Comparison of ENCODE assay signal across 27 cellular contexts in the genomic region with DNA sequence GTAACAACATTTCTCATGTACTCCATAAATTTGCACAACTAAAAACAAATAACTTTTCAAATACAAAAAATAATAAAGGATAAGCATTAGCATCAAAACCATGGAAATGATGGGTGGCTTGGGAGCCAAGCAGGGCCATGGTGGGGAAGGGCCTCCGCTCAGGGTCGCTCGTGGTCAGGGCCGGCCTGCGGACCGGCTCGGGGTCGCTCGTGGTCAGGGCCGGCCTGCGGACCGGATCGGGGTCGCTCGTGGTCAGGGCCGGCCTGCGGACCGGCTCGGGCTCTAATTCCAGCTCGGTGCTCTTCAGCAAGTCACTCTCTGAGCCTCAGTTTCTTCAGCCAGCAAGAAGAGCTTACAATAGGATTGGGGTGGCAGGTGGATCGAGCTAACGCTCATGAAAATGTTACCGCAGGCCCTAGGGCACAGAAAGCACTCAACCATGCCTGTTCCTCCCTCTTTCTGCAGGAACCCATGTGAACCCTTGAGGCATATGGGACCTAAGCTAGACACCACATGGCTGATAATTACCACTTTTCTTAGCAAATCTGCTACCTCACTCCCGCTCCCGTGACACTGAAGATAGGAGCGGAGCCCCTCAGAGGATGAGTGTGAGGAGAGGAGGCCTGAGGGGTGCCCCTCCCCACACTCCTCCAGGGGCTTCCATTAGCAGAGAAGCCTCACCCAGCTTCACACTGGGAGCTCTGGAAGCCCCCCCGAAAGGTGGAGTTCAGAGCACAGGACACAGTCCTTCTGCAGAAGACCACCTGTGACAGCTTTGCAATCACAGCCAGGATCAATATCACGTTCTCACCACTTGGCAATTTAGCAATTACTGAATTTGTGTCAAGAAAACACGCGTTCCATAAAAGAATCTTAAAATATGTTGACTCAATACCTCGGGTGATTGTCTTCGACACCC.
DNase-seq lines count a peak whose midpoint lies in the region; ATAC-seq and TF ChIP-seq lines count a peak whose summit lies in the region.
"Had no signal": no experiment of that assay in that cellular context is flagged by ENCODE, and none has a peak within 500 bp of the region (broad histone marks: within the 10 kb centered on the region; RNA-seq: fewer than 3 reads in every experiment).

No MANE protein-coding gene starts in this region.

- H3K4me3 Mint-ChIP-seq in activated CD8-positive, alpha-beta memory T cell treated with anti-CD3 and anti-CD28 coated beads, Interleukin-2, amount 10 ng/mL, durations not matched to agents 7 days and 5 days, result peak overlapping the region; percentile 22
- H3K4me3 Mint-ChIP-seq in immature natural killer cell, result no peak overlapping the region
- H3K4me3 Mint-ChIP-seq: activated CD8-positive, alpha-beta T cell treated with anti-CD3 and anti-CD28 coated beads for 36 hours; CD8-positive, alpha-beta T cell; GM23338; naive B cell had no signal

- H3K27me3 Mint-ChIP-seq in activated CD8-positive, alpha-beta memory T cell treated with anti-CD3 and anti-CD28 coated beads, Interleukin-2, amount 10 ng/mL, durations not matched to agents 7 days and 5 days, result no peaks in the 10 kb centered on the region
- H3K27me3 Mint-ChIP-seq in immature natural killer cell (ENCODE audit: low read depth in 3 of 3), result peaks cover 1 to 8% (median 2%) of the 10 kb centered on the region in 3 donors
- H3K27me3 Mint-ChIP-seq: activated CD8-positive, alpha-beta T cell treated with anti-CD3 and anti-CD28 coated beads for 36 hours had no signal

- TF ChIP-seq POLR2A in body of pancreas (IDR thresholded peaks at IDR 0.05) (no peak), spleen (IDR thresholded peaks at IDR 0.05) (no peak)

- no peaks in the 10 kb centered on the region for H4K20me1 ChIP-seq in hepatocyte (ENCODE audit: insufficient read depth, poor library complexity, severe bottlenecking)

- H2AFZ ChIP-seq in hepatocyte, result no peak overlapping the region
- H2AFZ ChIP-seq: GM23338 had no signal

- no peak for DNase-seq in activated CD8-positive, alpha-beta memory T cell treated with anti-CD3 and anti-CD28 coated beads, Interleukin-2, amount 10 ng/mL, durations not matched to agents 7 days and 5 days
- no peak for DNase-seq in activated CD8-positive, alpha-beta memory T cell treated with anti-CD3 and anti-CD28 coated beads, Interleukin-2, amount 50 U/mL, for 48 hours
- DNase-seq in body of pancreas (no peak), hepatocyte (ENCODE audit: low spot score) (peak; percentile 50), spleen (peak; percentile 63), immature natural killer cell (no peak)
- DNase-seq: activated CD4-positive, CD25-positive, alpha-beta regulatory T cell treated with anti-CD3 and anti-CD28 coated beads, Interleukin-2, amount 50 U/mL, for 72 hours; activated CD8-positive, alpha-beta T cell treated with anti-CD3 and anti-CD28 coated beads for 36 hours; activated T-cell treated with anti-CD3 and anti-CD28 coated beads, Interleukin-2, amount 50 U/mL, for 1 hour; dermis blood vessel endothelial cell; DMS153; naive B cell; NCI-H1048; NCI-H2029 treated with DMSO at 0.1 percent for 48 hours; NCI-H510A; occipital lobe; stimulated activated CD4-positive, alpha-beta T cell treated with anti-CD3 and anti-CD28 coated beads, Interleukin-2, amount 100 ng/mL, for 24 hours; T-helper 1 cell; uterus had no signal

- H3K27me3 ChIP-seq in body of pancreas (no peaks in the 10 kb centered on the region), hepatocyte (no peaks in the 10 kb centered on the region), spleen (replicated peaks in 1 of 7) (peaks cover 0 to 5% (median 0%) of the 10 kb centered on the region in 7 donors)
- H3K27me3 ChIP-seq: cardiac muscle cell, SJSA1, uterus had no signal

- H3K4me1 ChIP-seq in body of pancreas, result no peaks in the 10 kb centered on the region
- no peaks in the 10 kb centered on the region for H3K4me1 ChIP-seq in hepatocyte (ENCODE audit: insufficient read depth)
- H3K4me1 ChIP-seq in spleen, result peaks cover 0 to 3% (median 0%) of the 10 kb centered on the region in 6 donors
- H3K4me1 ChIP-seq: SJSA1, uterus had no signal

- intact Hi-C loops in body of pancreas (cut with DNase I) (no loop called here), spleen (cut with DNase I; ENCODE audit: low total_unique reads) (no loop called here)

- H3K9me2 ChIP-seq in hepatocyte (replicated peaks; ENCODE audit: insufficient read depth), result no peaks in the 10 kb centered on the region

- H3K79me2 ChIP-seq in hepatocyte, result no peaks in the 10 kb centered on the region

- H3K36me3 ChIP-seq in body of pancreas (replicated peaks in 1 of 2; ENCODE audit: insufficient read depth in 1 of 2, low read depth in 2 of 2), result no peaks in the 10 kb centered on the region
- H3K36me3 ChIP-seq in hepatocyte (replicated peaks; ENCODE audit: insufficient read depth, low read depth), result no peaks in the 10 kb centered on the region
- no peaks in the 10 kb centered on the region for H3K36me3 ChIP-seq in spleen
- H3K36me3 ChIP-seq: cardiac muscle cell, SJSA1, uterus had no signal

- no peak overlapping the region for H3K4me2 ChIP-seq in hepatocyte
- H3K4me2 ChIP-seq: GM23338 had no signal

- TF ChIP-seq CTCF in body of pancreas (IDR thresholded peaks at IDR 0.05), result no peak
- no peak for TF ChIP-seq CTCF in hepatocyte (IDR thresholded peaks at IDR 0.05; ENCODE audit: poor library complexity)
- TF ChIP-seq CTCF in spleen (IDR thresholded peaks at IDR 0.05 in 8 of 11, conservative IDR thresholded peaks at IDR 0.05 in 3 of 11), result no peak

- 82 to 85% methylated on average over 32 of the region's 32 CpGs for WGBS in body of pancreas, 2 donors
- WGBS in hepatocyte (ENCODE audit: low lambda C conversion rate, missing lambda C conversion rate), result 93% methylated on average over 32 of the region's 32 CpGs
- WGBS in spleen, 5 donors, result 89 to 91% (median 90%) methylated on average over 32 of the region's 32 CpGs

- H3K27ac ChIP-seq in body of pancreas (no peak overlapping the region), hepatocyte (no peak overlapping the region), spleen (no peak overlapping the region)
- H3K27ac ChIP-seq: cardiac muscle cell, SJSA1, uterus had no signal

- no peak overlapping the region for H3K4me3 ChIP-seq in body of pancreas
- H3K4me3 ChIP-seq in hepatocyte, result no peak overlapping the region
- H3K4me3 ChIP-seq in spleen, result no peak overlapping the region
- H3K4me3 ChIP-seq: cardiac muscle cell, GM23338, SJSA1, skin epidermis, uterus had no signal

- H3K36me3 Mint-ChIP-seq in activated CD8-positive, alpha-beta memory T cell treated with anti-CD3 and anti-CD28 coated beads, Interleukin-2, amount 10 ng/mL, durations not matched to agents 7 days and 5 days, result no peaks in the 10 kb centered on the region
- H3K36me3 Mint-ChIP-seq in immature natural killer cell, result peaks cover 0 to 4% (median 0%) of the 10 kb centered on the region in 3 donors
- H3K36me3 Mint-ChIP-seq: CD8-positive, alpha-beta T cell; naive B cell had no signal

- peak overlapping the region; percentile 63 for H3K27ac Mint-ChIP-seq in activated CD8-positive, alpha-beta memory T cell treated with anti-CD3 and anti-CD28 coated beads, Interleukin-2, amount 10 ng/mL, durations not matched to agents 7 days and 5 days
- H3K27ac Mint-ChIP-seq in immature natural killer cell, result peak overlapping the region in 3 of 6 donors; percentile 26 to 55 (median 53)
- H3K27ac Mint-ChIP-seq: activated CD8-positive, alpha-beta T cell treated with anti-CD3 and anti-CD28 coated beads for 36 hours; CD8-positive, alpha-beta T cell; GM23338; naive B cell had no signal

- CTCF ChIA-PET in activated CD8-positive, alpha-beta memory T cell treated with anti-CD3 and anti-CD28 coated beads, Interleukin-2, amount 10 ng/mL, durations not matched to agents 7 days and 5 days (lab: Charles Lee), result no interaction called here

- H3K9me3 ChIP-seq in body of pancreas (no peaks in the 10 kb centered on the region), hepatocyte (ENCODE audit: low read depth) (no peaks in the 10 kb centered on the region), spleen (no peaks in the 10 kb centered on the region)
- H3K9me3 ChIP-seq: SJSA1, uterus had no signal

- H3K9me3 Mint-ChIP-seq in activated CD8-positive, alpha-beta memory T cell treated with anti-CD3 and anti-CD28 coated beads, Interleukin-2, amount 10 ng/mL, durations not matched to agents 7 days and 5 days (ENCODE audit: low read depth), result peaks cover 3% of the 10 kb centered on the region
- no peaks in the 10 kb centered on the region for H3K9me3 Mint-ChIP-seq in immature natural killer cell
- H3K9me3 Mint-ChIP-seq: activated CD8-positive, alpha-beta T cell treated with anti-CD3 and anti-CD28 coated beads for 36 hours; CD8-positive, alpha-beta T cell had no signal

- H3K4me1 Mint-ChIP-seq in activated CD8-positive, alpha-beta memory T cell treated with anti-CD3 and anti-CD28 coated beads, Interleukin-2, amount 10 ng/mL, durations not matched to agents 7 days and 5 days, result peaks cover 8% of the 10 kb centered on the region
- peaks cover 72 to 78% of the 10 kb centered on the region in 2 donors for H3K4me1 Mint-ChIP-seq in immature natural killer cell

- ATAC-seq in activated CD8-positive, alpha-beta memory T cell treated with anti-CD3 and anti-CD28 coated beads, Interleukin-2, amount 10 ng/mL, durations not matched to agents 7 days and 5 days, result peak; percentile 45
- ATAC-seq in body of pancreas (peak; percentile 45), HG02840 (IDR thresholded peaks at IDR 0.05; ENCODE audit: low FRiP score, unreplicated experiment) (no peak), GM21390 (IDR thresholded peaks at IDR 0.05; ENCODE audit: unreplicated experiment) (no peak)
- ATAC-seq: activated CD8-positive, alpha-beta T cell treated with anti-CD3 and anti-CD28 coated beads for 36 hours; CD8-positive, alpha-beta T cell; GM23338; HepG2 had no signal

Comparison
In these comparisons a context has a peak if more than half of its experiments do, and no peak if none do; other contexts are left out.
1. ATAC-seq: peak in activated CD8-positive, alpha-beta memory T cell treated with anti-CD3 and anti-CD28 coated beads, Interleukin-2, amount 10 ng/mL, durations not matched to agents 7 days and 5 days (single experiment) and body of pancreas (single experiment); none in HG02840 (single experiment) and GM21390 (single experiment).
2. DNase-seq: peak in hepatocyte (single experiment) and spleen (single experiment); none in activated CD8-positive, alpha-beta memory T cell treated with anti-CD3 and anti-CD28 coated beads, Interleukin-2, amount 10 ng/mL, durations not matched to agents 7 days and 5 days (single experiment), activated CD8-positive, alpha-beta memory T cell treated with anti-CD3 and anti-CD28 coated beads, Interleukin-2, amount 50 U/mL, for 48 hours (single experiment), body of pancreas (0 of 4) and immature natural killer cell (0 of 3).